In the genomic region with DNA sequence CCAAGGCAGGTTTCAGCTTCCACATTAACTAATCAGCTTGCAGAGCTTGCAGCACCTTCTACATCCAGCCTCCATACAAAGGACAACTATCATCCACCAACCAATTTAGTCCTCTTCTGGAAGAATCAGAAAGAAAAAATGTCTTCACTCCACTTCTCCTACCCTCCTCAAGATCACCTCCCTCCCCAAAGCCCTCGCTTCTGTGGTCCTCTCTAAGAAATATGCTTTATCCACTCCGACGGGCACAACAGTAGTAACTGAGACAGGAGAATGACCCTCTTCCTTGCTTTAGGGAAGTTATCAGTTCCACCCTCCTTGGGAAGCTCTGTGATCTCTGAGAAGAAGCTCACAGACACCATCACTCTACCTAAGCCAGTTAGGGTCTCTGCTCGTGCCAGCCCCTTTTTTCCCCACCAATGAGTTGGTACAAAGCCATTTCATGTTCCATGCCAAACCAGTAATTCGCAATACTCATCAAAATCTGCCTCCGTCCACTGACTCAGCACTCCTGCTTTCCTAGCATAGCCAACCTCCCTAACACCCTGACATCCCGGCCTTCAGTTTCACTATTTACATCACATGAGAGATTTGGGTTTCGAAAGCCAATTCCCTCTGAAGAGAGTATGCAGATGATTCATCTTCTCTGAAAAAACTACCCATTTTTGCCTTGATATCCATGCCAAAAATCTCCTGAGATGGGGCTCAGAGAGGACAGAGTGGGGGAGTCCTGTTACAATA, we compare ENCODE assay signal across 1 cellular context.
TF ChIP-seq lines count a peak whose summit lies in the region.

No MANE protein-coding gene starts in this region.

TF ChIP-seq in H1, 55 proteins besides CTCF, POLR2A, EP300 and RAD21:
- TF ChIP-seq MAFK (IDR thresholded peaks at IDR 0.05; ENCODE audit: low read depth, low read length) (no peak), TBP (IDR thresholded peaks at IDR 0.05; ENCODE audit: low read depth, low read length) (no peak), SIRT6 (IDR thresholded peaks at IDR 0.05; ENCODE audit: low read length) (no peak), RNF2 (IDR thresholded peaks at IDR 0.05; ENCODE audit: borderline replicate concordance, low read depth, low read length, missing control alignments, poor library complexity, severe bottlenecking) (no peak), KDM4A (IDR thresholded peaks at IDR 0.05; ENCODE audit: low read depth, low read length, severe bottlenecking) (no peak), BACH1 (IDR thresholded peaks at IDR 0.05; ENCODE audit: low read length) (peak; percentile 29; the same call in 1 of the 2 replicates), SIN3A (conservative IDR thresholded peaks at IDR 0.05 in 1 of 2, IDR thresholded peaks at IDR 0.05 in 1 of 2; ENCODE audit: low read depth in 1 of 2, low read length in 2 of 2) (no peak), TAF7 (optimal IDR thresholded peaks at IDR 0.05; ENCODE audit: borderline replicate concordance, low read depth, low read length) (no peak)
TF ChIP-seq in H1: peak in this region for 1.
